In genomic region chr1:215651867-215652266, GRCh38 we compare ENCODE assay signal across 26 cellular contexts.
"Had no signal": no experiment of that assay in that cellular context is flagged by ENCODE, and none has a peak within 500 bp of the region (broad histone marks: within the 10 kb centered on the region; RNA-seq: fewer than 3 reads in every experiment).

No MANE protein-coding gene starts in this region.

- H3K27me3 ChIP-seq: neutrophil, right lobe of liver, testis, transverse colon had no signal

- H3K4me1 ChIP-seq: testis, transverse colon had no signal

- ATAC-seq: activated CD8-positive, alpha-beta T cell treated with anti-CD3 and anti-CD28 coated beads for 36 hours; activated naive CD8-positive, alpha-beta T cell treated with anti-CD3 and anti-CD28 coated beads, Interleukin-2, amount 50 U/mL, for 24 hours; left colon; right lobe of liver; stimulated activated naive CD8-positive, alpha-beta T cell treated with anti-CD3 and anti-CD28 coated beads, Interleukin-15, Interleukin-2, amounts not matched to agents 100 U/mL and 50 U/mL, for 24 hours had no signal

- H3K27ac Mint-ChIP-seq: activated CD4-positive, alpha-beta T cell treated with anti-CD3 and anti-CD28 coated beads, Interleukin-2, amount 10 ng/mL, durations not matched to agents 7 days and 5 days; activated CD8-positive, alpha-beta T cell treated with anti-CD3 and anti-CD28 coated beads for 36 hours; activated naive CD4-positive, alpha-beta T cell treated with anti-CD3 and anti-CD28 coated beads, Interleukin-2, amount 50 U/mL, for 24 hours; activated naive CD8-positive, alpha-beta T cell treated with anti-CD3 and anti-CD28 coated beads, Interleukin-2, amount 50 U/mL, for 24 hours; activated T-helper 2 cell treated with anti-CD3 and anti-CD28 coated beads, Interferon-gamma antibody, Interleukin-2, Interleukin-4, amounts not matched to agents 10 μg/mL and 5 μg/mL and 100 μg/mL, durations not matched to agents 14 hours and 24 hours and 36 hours; immature natural killer cell; mesothelial cell of epicardium; naive B cell; nephron progenitor cell; progenitor cell of endocrine pancreas; T-helper 1 cell treated with Interleukin-12 subunit alpha and Interleukin-12 subunit beta and Interleukin-4 antibody, amounts not matched to agents 30 μg/mL and 1 μg/mL, for 36 hours had no signal

- H3K9me3 Mint-ChIP-seq: activated CD4-positive, alpha-beta T cell treated with anti-CD3 and anti-CD28 coated beads, Interleukin-2, amount 10 ng/mL, durations not matched to agents 7 days and 5 days; activated CD8-positive, alpha-beta T cell treated with anti-CD3 and anti-CD28 coated beads for 36 hours; activated naive CD4-positive, alpha-beta T cell treated with anti-CD3 and anti-CD28 coated beads, Interleukin-2, amount 50 U/mL, for 24 hours; activated naive CD8-positive, alpha-beta T cell treated with anti-CD3 and anti-CD28 coated beads, Interleukin-2, amount 50 U/mL, for 24 hours; activated T-helper 2 cell treated with anti-CD3 and anti-CD28 coated beads, Interferon-gamma antibody, Interleukin-2, Interleukin-4, amounts not matched to agents 10 μg/mL and 5 μg/mL and 100 μg/mL, durations not matched to agents 14 hours and 24 hours and 36 hours; mesothelial cell of epicardium; nephron progenitor cell; T-helper 1 cell treated with Interleukin-12 subunit alpha and Interleukin-12 subunit beta and Interleukin-4 antibody, amounts not matched to agents 30 μg/mL and 1 μg/mL, for 36 hours had no signal

- H3K27ac ChIP-seq: neutrophil, testis, transverse colon had no signal

- H3K4me1 Mint-ChIP-seq: activated CD4-positive, alpha-beta T cell treated with anti-CD3 and anti-CD28 coated beads, Interleukin-2, amount 10 ng/mL, durations not matched to agents 7 days and 5 days; activated naive CD4-positive, alpha-beta T cell treated with anti-CD3 and anti-CD28 coated beads, Interleukin-2, amount 50 U/mL, for 24 hours; activated naive CD8-positive, alpha-beta T cell treated with anti-CD3 and anti-CD28 coated beads, Interleukin-2, amount 50 U/mL, for 24 hours; central memory CD8-positive, alpha-beta T cell; immature natural killer cell had no signal

- H3K4me3 ChIP-seq: testis, transverse colon had no signal

- H3K27me3 Mint-ChIP-seq: activated CD8-positive, alpha-beta T cell treated with anti-CD3 and anti-CD28 coated beads for 36 hours; activated naive CD8-positive, alpha-beta T cell treated with anti-CD3 and anti-CD28 coated beads, Interleukin-2, amount 50 U/mL, for 24 hours; central memory CD8-positive, alpha-beta T cell had no signal

- H3K36me3 Mint-ChIP-seq: activated naive CD4-positive, alpha-beta T cell treated with anti-CD3 and anti-CD28 coated beads, Interleukin-2, amount 50 U/mL, for 24 hours; immature natural killer cell; mesothelial cell of epicardium; naive B cell had no signal

- DNase-seq: activated CD4-positive, alpha-beta T cell treated with anti-CD3 and anti-CD28 coated beads for 1 hour; activated CD4-positive, alpha-beta T cell treated with anti-CD3 and anti-CD28 coated beads, Interleukin-2, amount 10 ng/mL, durations not matched to agents 7 days and 5 days; activated CD8-positive, alpha-beta T cell treated with anti-CD3 and anti-CD28 coated beads for 36 hours; activated naive CD8-positive, alpha-beta T cell treated with anti-CD3 and anti-CD28 coated beads, Interleukin-2, amount 50 U/mL, for 24 hours; activated T-cell treated with anti-CD3 and anti-CD28 coated beads, Interleukin-2, amount 50 U/mL, for 48 hours; amygdala; dermis blood vessel endothelial cell; effector CD4-positive, alpha-beta T cell; immature natural killer cell; kidney; left colon; naive B cell; nephron progenitor cell; right lobe of liver; stimulated activated CD4-positive, alpha-beta T cell treated with anti-CD3 and anti-CD28 coated beads, Interleukin-12 subunit alpha, Interleukin-12 subunit beta, amount 100 ng/mL, for 4 hours; stimulated activated CD4-positive, alpha-beta T cell treated with anti-CD3 and anti-CD28 coated beads, Interleukin-4, amount 100 ng/mL, for 1 hour; stimulated activated naive CD8-positive, alpha-beta T cell treated with anti-CD3 and anti-CD28 coated beads, Interleukin-15, Interleukin-2, amounts not matched to agents 100 U/mL and 50 U/mL, for 24 hours; testis; transverse colon had no signal

- H3K36me3 ChIP-seq: neutrophil, right lobe of liver, transverse colon had no signal

- H3K4me3 Mint-ChIP-seq: activated CD4-positive, alpha-beta T cell treated with anti-CD3 and anti-CD28 coated beads, Interleukin-2, amount 10 ng/mL, durations not matched to agents 7 days and 5 days; activated CD8-positive, alpha-beta T cell treated with anti-CD3 and anti-CD28 coated beads for 36 hours; activated naive CD4-positive, alpha-beta T cell treated with anti-CD3 and anti-CD28 coated beads, Interleukin-2, amount 50 U/mL, for 24 hours; activated naive CD8-positive, alpha-beta T cell treated with anti-CD3 and anti-CD28 coated beads, Interleukin-2, amount 50 U/mL, for 24 hours; central memory CD8-positive, alpha-beta T cell; immature natural killer cell; mesothelial cell of epicardium; naive B cell; nephron progenitor cell; T-helper 1 cell treated with Interleukin-12 subunit alpha and Interleukin-12 subunit beta and Interleukin-4 antibody, amounts not matched to agents 30 μg/mL and 1 μg/mL, for 36 hours had no signal

- H3K9me3 ChIP-seq: neutrophil, right lobe of liver, testis, transverse colon had no signal
